Comparison of ENCODE assay signal across 30 cellular contexts in the genomic region with DNA sequence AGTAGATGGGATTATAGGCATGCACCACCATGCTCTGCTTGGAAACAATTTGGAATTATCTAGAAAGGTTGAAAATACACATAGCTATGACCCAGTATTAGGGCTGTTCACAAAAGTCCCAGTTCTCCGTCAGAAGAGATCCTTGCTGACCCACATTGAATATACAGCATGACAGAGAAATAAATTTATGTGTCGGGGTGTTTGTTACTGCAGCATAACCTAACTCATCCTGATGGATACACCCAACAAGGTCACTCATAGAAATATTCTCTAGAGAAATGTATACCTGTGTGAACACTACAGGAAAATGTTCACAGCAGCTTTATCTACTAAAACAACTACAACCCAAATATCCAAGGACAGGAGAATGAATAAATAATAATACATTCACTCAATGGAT.
"Had no signal": no experiment of that assay in that cellular context is flagged by ENCODE, and none has a peak within 500 bp of the region (broad histone marks: within the 10 kb centered on the region; RNA-seq: fewer than 3 reads in every experiment).

No MANE protein-coding gene starts in this region.

- H3K9me3 ChIP-seq: adrenal gland, body of pancreas, esophagus muscularis mucosa, gastroesophageal sphincter had no signal

- H3K4me3 ChIP-seq: adrenal gland, body of pancreas, esophagus muscularis mucosa, gastroesophageal sphincter, heart right ventricle had no signal

- H3K27me3 ChIP-seq: adrenal gland, body of pancreas, esophagus muscularis mucosa, foreskin keratinocyte, gastroesophageal sphincter, heart right ventricle had no signal

- H3K36me3 ChIP-seq: adrenal gland, esophagus muscularis mucosa, gastroesophageal sphincter, heart right ventricle had no signal

- FAIRE-seq: colon had no signal

- DNase-seq: activated CD4-positive, alpha-beta memory T cell treated with anti-CD3 and anti-CD28 coated beads for 36 hours; activated CD4-positive, alpha-beta T cell treated with anti-CD3 and anti-CD28 coated beads for 36 hours; activated CD4-positive, alpha-beta T cell treated with anti-CD3 and anti-CD28 coated beads, Interleukin-2, amount 10 ng/mL, durations not matched to agents 24 days and 14 days; activated CD4-positive, CD25-positive, alpha-beta regulatory T cell; activated CD4-positive, CD25-positive, alpha-beta regulatory T cell treated with anti-CD3 and anti-CD28 coated beads, Interleukin-2, amount 50 U/mL, for 72 hours; activated CD8-positive, alpha-beta memory T cell treated with anti-CD3 and anti-CD28 coated beads, Interleukin-2, amount 10 ng/mL, durations not matched to agents 7 days and 5 days; activated CD8-positive, alpha-beta memory T cell treated with anti-CD3 and anti-CD28 coated beads, Interleukin-2, amount 50 U/mL, for 4 hours; activated CD8-positive, alpha-beta T cell treated with anti-CD3 and anti-CD28 coated beads, Interleukin-2, amount 10 ng/mL, durations not matched to agents 7 days and 5 days; activated effector memory CD4-positive, alpha-beta T cell treated with anti-CD3 and anti-CD28 coated beads, Interleukin-2, amount 50 U/mL, for 16 hours; activated naive CD4-positive, alpha-beta T cell treated with anti-CD3 and anti-CD28 coated beads for 36 hours; activated naive CD8-positive, alpha-beta T cell treated with anti-CD3 and anti-CD28 coated beads for 36 hours; activated naive CD8-positive, alpha-beta T cell treated with anti-CD3 and anti-CD28 coated beads, Interleukin-2, amount 50 U/mL, for 24 hours; activated T-cell treated with anti-CD3 and anti-CD28 coated beads, Interleukin-2, amount 50 U/mL, for 1 hour; activated T-cell treated with anti-CD3 and anti-CD28 coated beads, Interleukin-2, amount 50 U/mL, for 48 hours; adrenal gland; amygdala; aorta; body of pancreas; caudate nucleus; cortex of kidney; dermis blood vessel endothelial cell; effector CD4-positive, alpha-beta T cell; effector memory CD8-positive, alpha-beta T cell; erythroblast; foreskin keratinocyte; heart right ventricle; T-helper 17 cell had no signal

- H3K4me1 ChIP-seq: adrenal gland had no signal

- H3K27ac ChIP-seq: adrenal gland, body of pancreas, esophagus muscularis mucosa, foreskin keratinocyte, gastroesophageal sphincter, heart right ventricle had no signal

- ATAC-seq: activated CD4-positive, alpha-beta T cell treated with anti-CD3 and anti-CD28 coated beads for 36 hours; activated CD8-positive, alpha-beta memory T cell treated with anti-CD3 and anti-CD28 coated beads, Interleukin-2, amount 10 ng/mL, durations not matched to agents 7 days and 5 days; activated CD8-positive, alpha-beta T cell treated with anti-CD3 and anti-CD28 coated beads, Interleukin-2, amount 10 ng/mL, durations not matched to agents 7 days and 5 days; activated naive CD8-positive, alpha-beta T cell treated with anti-CD3 and anti-CD28 coated beads, Interleukin-2, amount 50 U/mL, for 24 hours; body of pancreas; effector memory CD8-positive, alpha-beta T cell; foreskin keratinocyte; gastroesophageal sphincter; heart right ventricle; T-helper 17 cell had no signal
